11 cellular contexts compared by ENCODE assay signal in the genomic region with DNA sequence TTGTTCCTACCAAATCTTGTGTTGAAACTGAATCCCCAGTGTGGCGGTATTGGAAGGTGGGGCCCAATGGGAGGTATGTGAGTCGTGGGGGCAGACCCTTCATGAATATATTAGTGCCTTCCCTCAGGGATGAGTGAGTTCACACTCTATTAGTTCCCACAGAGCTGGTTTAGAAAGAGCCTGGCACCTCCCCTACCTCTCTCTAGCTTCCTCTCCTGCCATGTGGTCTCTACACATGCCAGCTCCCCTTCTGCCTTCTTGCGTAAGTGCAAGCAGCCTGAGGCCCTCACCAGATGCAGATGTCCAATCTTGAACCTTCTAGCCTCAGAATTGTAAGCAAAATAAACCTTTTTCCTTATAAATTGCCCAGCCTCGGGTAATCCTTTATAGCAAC.
DNase-seq lines count a peak whose midpoint lies in the region; ATAC-seq and TF ChIP-seq lines count a peak whose summit lies in the region.
"Had no signal": no experiment of that assay in that cellular context is flagged by ENCODE, and none has a peak within 500 bp of the region (broad histone marks: within the 10 kb centered on the region; RNA-seq: fewer than 3 reads in every experiment).

No MANE protein-coding gene starts in this region.

- H3K23ac ChIP-seq in mesenchymal stem cell (ENCODE audit: low read length in 2 of 2) = no peak overlapping the region

- H2BK12ac ChIP-seq in mesenchymal stem cell (ENCODE audit: low read length in 2 of 2) = peak overlapping the region in 1 of 2 experiments; percentile 72

- H3K4me1 ChIP-seq in mesenchymal stem cell (ENCODE audit: control insufficient read depth, insufficient read depth, low read depth, low read length) = peaks cover 2% of the 10 kb centered on the region
- peaks cover 0 to 17% of the 10 kb centered on the region in 2 donors for H3K4me1 ChIP-seq in adrenal gland (replicated peaks in 1 of 2)

- no peak for TF ChIP-seq CTCF in adrenal gland (IDR thresholded peaks at IDR 0.05)

- H2AK5ac ChIP-seq in mesenchymal stem cell (ENCODE audit: low read length, severe bottlenecking) = no peak overlapping the region

- no peak for TF ChIP-seq POLR2A in adrenal gland (IDR thresholded peaks at IDR 0.05)

- H3K4me3 ChIP-seq in mesenchymal stem cell (ENCODE audit: insufficient read depth in 1 of 2, low read depth in 1 of 2, low read length in 2 of 2) (no peak overlapping the region), adrenal gland (no peak overlapping the region)
- H3K4me3 ChIP-seq: spleen had no signal

- no peak overlapping the region for H4K91ac ChIP-seq in mesenchymal stem cell (ENCODE audit: low read length)

- H3K36me3 ChIP-seq in mesenchymal stem cell (ENCODE audit: control insufficient read depth in 1 of 2, insufficient read depth in 2 of 2, low read depth in 1 of 2, low read length in 2 of 2) (no peaks in the 10 kb centered on the region), adrenal gland (replicated peaks in 1 of 2) (no peaks in the 10 kb centered on the region)
- H3K36me3 ChIP-seq: spleen had no signal

- peak overlapping the region; percentile 53 for H2AFZ ChIP-seq in mesenchymal stem cell (ENCODE audit: low read depth, low read length)

- ATAC-seq in GM18870 (IDR thresholded peaks at IDR 0.05; ENCODE audit: unreplicated experiment) (no peak), GM21825 (IDR thresholded peaks at IDR 0.05; ENCODE audit: unreplicated experiment) (no peak)
- ATAC-seq: T-helper 17 cell had no signal

- H3K9me3 ChIP-seq in mesenchymal stem cell (ENCODE audit: control insufficient read depth, low read length) (no peaks in the 10 kb centered on the region), adrenal gland (replicated peaks in 1 of 3) (no peaks in the 10 kb centered on the region)
- H3K9me3 ChIP-seq: spleen had no signal

- H3K9ac ChIP-seq in mesenchymal stem cell (ENCODE audit: low read length) = peak overlapping the region; percentile 62

- H2BK120ac ChIP-seq in mesenchymal stem cell (ENCODE audit: low read depth, low read length) = no peak overlapping the region

- H2BK5ac ChIP-seq in mesenchymal stem cell (ENCODE audit: low read depth, low read length, poor library complexity, severe bottlenecking) = no peak overlapping the region

- H3K14ac ChIP-seq in mesenchymal stem cell (ENCODE audit: low read length in 2 of 2) = peak overlapping the region in 1 of 2 experiments; percentile 84

- no peak overlapping the region for H4K8ac ChIP-seq in mesenchymal stem cell (ENCODE audit: low read length)

- no peak overlapping the region for H3K4ac ChIP-seq in mesenchymal stem cell (ENCODE audit: low read depth in 1 of 2, low read length in 2 of 2)

- intact Hi-C loops in adrenal gland (cut with DNase I) = no loop called here

- H3K27me3 ChIP-seq in mesenchymal stem cell (ENCODE audit: control insufficient read depth in 1 of 2, insufficient read depth in 1 of 2, low read length in 2 of 2) = no peaks in the 10 kb centered on the region
- H3K27me3 ChIP-seq in adrenal gland = no peaks in the 10 kb centered on the region
- H3K27me3 ChIP-seq: spleen had no signal

- WGBS in mesenchymal stem cell = 88% methylated on average over 3 of the region's 4 CpGs
- 82 to 90% (median 85%) methylated on average over 4 of the region's 4 CpGs for WGBS in adrenal gland, 4 donors

- H3K27ac ChIP-seq in mesenchymal stem cell (ENCODE audit: low read length, poor library complexity, severe bottlenecking) = no peak overlapping the region
- peak overlapping the region in 2 of 5 donors; percentile 20 to 73 for H3K27ac ChIP-seq in adrenal gland
- H3K27ac ChIP-seq: spleen had no signal

- H3K4me2 ChIP-seq in mesenchymal stem cell (ENCODE audit: low read length, poor library complexity, severe bottlenecking) = no peak overlapping the region

- no peak overlapping the region for H2BK15ac ChIP-seq in mesenchymal stem cell (ENCODE audit: low read depth, poor library complexity, severe bottlenecking)

- H3K79me1 ChIP-seq in mesenchymal stem cell (replicated peaks; ENCODE audit: low read length, poor library complexity, severe bottlenecking) = no peaks in the 10 kb centered on the region

- H3K18ac ChIP-seq in mesenchymal stem cell (ENCODE audit: low read depth in 1 of 2, low read length in 2 of 2) = peak overlapping the region in 1 of 2 experiments; percentile 52

- DNase-seq in DMS 273 treated with DMSO at 0.1 percent for 48 hours (lab: John Stamatoyannopoulos, UW) = peak; percentile 79
- DNase-seq in NCI-H226 = peak; percentile 47
- peak; percentile 19 for DNase-seq in cerebellar cortex (ENCODE audit: low spot score)
- DNase-seq in mesenchymal stem cell = peak; percentile 62
- no peak for DNase-seq in adrenal gland
- DNase-seq in Ammon's horn (ENCODE audit: low spot score) = no peak
- DNase-seq: spleen; stimulated activated naive B cell treated with anti-CD40 and anti-IgM and Interleukin-4, amounts not matched to agents 10 μg/mL and 1 μg/mL and 100 μg/mL, for 72 hours; T-helper 17 cell had no signal

Comparison
In these comparisons a context has a peak if more than half of its experiments do, and no peak if none do; other contexts are left out.
1. DNase-seq: peak in DMS 273 treated with DMSO at 0.1 percent for 48 hours (single experiment), NCI-H226 (single experiment), cerebellar cortex (single experiment) and mesenchymal stem cell (single experiment); none in adrenal gland (0 of 7) and Ammon's horn (single experiment).